ENCODE assay signal across 1 cellular context in genomic region chr6:89371849-89372505, GRCh38.
TF ChIP-seq lines count a peak whose summit lies in the region.

No MANE protein-coding gene starts in this region.

TF ChIP-seq in HCT116, 20 proteins besides CTCF, POLR2A, EP300 and RAD21 (continued from another document):
- TF ChIP-seq ZBTB33 (IDR thresholded peaks at IDR 0.05; ENCODE audit: extremely low read depth, insufficient replicate concordance, low read length) (no peak), SIN3A (IDR thresholded peaks at IDR 0.05; ENCODE audit: low read depth) (no peak), EZH2phosphoT487 (IDR thresholded peaks at IDR 0.05; ENCODE audit: borderline replicate concordance) (no peak), JUND (IDR thresholded peaks at IDR 0.05) (no peak), SRF (IDR thresholded peaks at IDR 0.05; ENCODE audit: low read depth) (no peak), POLR2AphosphoS5 (IDR thresholded peaks at IDR 0.05; ENCODE audit: low read depth, low read length) (no peak), ZFX (IDR thresholded peaks at IDR 0.05) (no peak), EZH2 (IDR thresholded peaks at IDR 0.05) (no peak), ELF1 (IDR thresholded peaks at IDR 0.05; ENCODE audit: borderline replicate concordance, low read depth) (no peak)
